In the genomic region with DNA sequence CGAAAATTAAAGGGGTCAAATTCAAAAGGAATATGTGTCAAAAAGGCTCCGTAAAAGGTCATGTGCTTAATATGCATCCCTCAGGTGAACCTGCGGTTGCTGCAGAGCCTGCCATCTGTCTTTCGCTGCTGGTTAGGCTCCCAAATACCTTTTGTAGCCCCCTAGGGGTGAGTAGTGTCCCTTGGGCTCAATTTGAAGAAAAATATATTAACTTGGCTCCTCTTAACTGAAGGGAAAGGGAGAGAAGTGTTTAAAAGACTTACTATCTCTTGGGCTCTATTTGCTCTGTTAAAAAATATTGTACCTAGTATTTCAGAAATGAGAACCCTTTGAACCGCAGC, we compare ENCODE assay signal across 12 cellular contexts.
DNase-seq lines count a peak whose midpoint lies in the region; ATAC-seq and TF ChIP-seq lines count a peak whose summit lies in the region.
"Had no signal": no experiment of that assay in that cellular context is flagged by ENCODE, and none has a peak within 500 bp of the region (broad histone marks: within the 10 kb centered on the region; RNA-seq: fewer than 3 reads in every experiment).

No MANE protein-coding gene starts in this region.

- H3K9me2 ChIP-seq in Loucy (replicated peaks; ENCODE audit: low read depth, low read length), result no peaks in the 10 kb centered on the region

- H3K36me3 Mint-ChIP-seq in WTC11, result no peaks in the 10 kb centered on the region

- no peak overlapping the region for H2AFZ ChIP-seq in Loucy (ENCODE audit: low read length)

- H4K20me1 ChIP-seq in Loucy (ENCODE audit: insufficient read depth, low read length, poor library complexity, severe bottlenecking), result no peaks in the 10 kb centered on the region

- no peaks in the 10 kb centered on the region for H3K9me3 ChIP-seq in Loucy (ENCODE audit: insufficient read depth, low read depth, low read length)
- H3K9me3 ChIP-seq in spleen, result no peaks in the 10 kb centered on the region
- H3K9me3 ChIP-seq: upper lobe of left lung had no signal

- intact Hi-C loops in spleen (cut with DNase I; ENCODE audit: low total_unique reads), result no loop called here

- H3K79me2 ChIP-seq in Loucy (ENCODE audit: insufficient read depth, low read length), result no peaks in the 10 kb centered on the region

- no peak overlapping the region for H3K4me2 ChIP-seq in Loucy (ENCODE audit: low read depth, low read length, poor library complexity, severe bottlenecking)

- H3K4me3 Mint-ChIP-seq in WTC11, result no peak overlapping the region
- H3K4me3 Mint-ChIP-seq: T-helper 2 cell treated with Interferon-gamma antibody and Interleukin-4, amounts not matched to agents 5 μg/mL and 100 μg/mL, for 36 hours had no signal

- H3K9ac ChIP-seq in Loucy (ENCODE audit: low read depth, low read length, poor library complexity, severe bottlenecking), result no peak overlapping the region

- no peaks in the 10 kb centered on the region for H3F3A ChIP-seq in Loucy (ENCODE audit: low read depth)

- POLR2A ChIA-PET in WTC11 (lab: Charles Lee), result no interaction called here

- no peak overlapping the region for H3K27ac Mint-ChIP-seq in WTC11
- H3K27ac Mint-ChIP-seq: T-helper 2 cell treated with Interferon-gamma antibody and Interleukin-4, amounts not matched to agents 5 μg/mL and 100 μg/mL, for 36 hours had no signal

- 61 to 84% (median 62%) methylated on average over 5 of the region's 5 CpGs for WGBS in spleen, 5 donors

- no peaks in the 10 kb centered on the region for H3K36me3 ChIP-seq in Loucy (ENCODE audit: insufficient read depth, low read length)
- no peaks in the 10 kb centered on the region for H3K36me3 ChIP-seq in spleen
- H3K36me3 ChIP-seq: upper lobe of left lung had no signal

- CTCF ChIA-PET in WTC11 (lab: Charles Lee), result interaction anchor here (1.5 kb wide), 1 partner anchor 42 kb away, joined by 8 read pairs; no protein-coding TSS in a partner anchor

- ATAC-seq in WTC11 (peak; percentile 95), GM18511 (IDR thresholded peaks at IDR 0.05; ENCODE audit: unreplicated experiment) (no peak)

- peaks cover 12% of the 10 kb centered on the region for H3K4me1 Mint-ChIP-seq in WTC11

- no peak overlapping the region for H3K27ac ChIP-seq in spleen
- H3K27ac ChIP-seq: upper lobe of left lung had no signal

- no peaks in the 10 kb centered on the region for H3K4me1 ChIP-seq in Loucy (ENCODE audit: insufficient read depth, low read length, poor library complexity, severe bottlenecking)
- no peaks in the 10 kb centered on the region for H3K4me1 ChIP-seq in spleen
- H3K4me1 ChIP-seq: upper lobe of left lung had no signal

- peak; percentile 23 for DNase-seq in ELF-1 (ENCODE audit: low read depth, low spot score)
- DNase-seq in WTC11 (ENCODE audit: low spot score), result peak; percentile 42
- peak; percentile 9 for DNase-seq in kidney tubule cell (ENCODE audit: low spot score)
- no peak for DNase-seq in UCSD-AML1 (lab: John Stamatoyannopoulos, UW; ENCODE audit: unreplicated experiment)
- DNase-seq in DMS153 (lab: John Stamatoyannopoulos, UW), result no peak
- DNase-seq in spleen, result no peak
- DNase-seq: NCI-H2081, posterior cingulate gyrus, upper lobe of left lung had no signal

- no peaks in the 10 kb centered on the region for H3K9me3 Mint-ChIP-seq in WTC11
- H3K9me3 Mint-ChIP-seq: T-helper 2 cell treated with Interferon-gamma antibody and Interleukin-4, amounts not matched to agents 5 μg/mL and 100 μg/mL, for 36 hours had no signal

- peak; percentile 51 for TF ChIP-seq CTCF in Loucy (conservative IDR thresholded peaks at IDR 0.05; ENCODE audit: low read length)
- TF ChIP-seq CTCF in WTC11 (IDR thresholded peaks at IDR 0.05), result 0 out of 2 replicates have a peak, but pooled peaks have one; percentile 31
- no peak for TF ChIP-seq CTCF in spleen (IDR thresholded peaks at IDR 0.05 in 8 of 11, conservative IDR thresholded peaks at IDR 0.05 in 3 of 11)

- no peaks in the 10 kb centered on the region for H3K27me3 ChIP-seq in Loucy (ENCODE audit: insufficient read depth, low read length, poor library complexity, severe bottlenecking)
- no peaks in the 10 kb centered on the region for H3K27me3 ChIP-seq in spleen (replicated peaks in 1 of 7)
- H3K27me3 ChIP-seq: upper lobe of left lung had no signal

- no peaks in the 10 kb centered on the region for H3K27me3 Mint-ChIP-seq in WTC11 (ENCODE audit: low read depth)

- no peak for TF ChIP-seq POLR2A in spleen (IDR thresholded peaks at IDR 0.05)

- H3K4me3 ChIP-seq in Loucy (ENCODE audit: low read length, poor library complexity, severe bottlenecking) (no peak overlapping the region), spleen (no peak overlapping the region)
- H3K4me3 ChIP-seq: upper lobe of left lung had no signal

TF ChIP-seq in WTC11, 78 proteins besides CTCF, POLR2A, EP300 and RAD21 (continues in another document):
- TF ChIP-seq, protein P1, sequence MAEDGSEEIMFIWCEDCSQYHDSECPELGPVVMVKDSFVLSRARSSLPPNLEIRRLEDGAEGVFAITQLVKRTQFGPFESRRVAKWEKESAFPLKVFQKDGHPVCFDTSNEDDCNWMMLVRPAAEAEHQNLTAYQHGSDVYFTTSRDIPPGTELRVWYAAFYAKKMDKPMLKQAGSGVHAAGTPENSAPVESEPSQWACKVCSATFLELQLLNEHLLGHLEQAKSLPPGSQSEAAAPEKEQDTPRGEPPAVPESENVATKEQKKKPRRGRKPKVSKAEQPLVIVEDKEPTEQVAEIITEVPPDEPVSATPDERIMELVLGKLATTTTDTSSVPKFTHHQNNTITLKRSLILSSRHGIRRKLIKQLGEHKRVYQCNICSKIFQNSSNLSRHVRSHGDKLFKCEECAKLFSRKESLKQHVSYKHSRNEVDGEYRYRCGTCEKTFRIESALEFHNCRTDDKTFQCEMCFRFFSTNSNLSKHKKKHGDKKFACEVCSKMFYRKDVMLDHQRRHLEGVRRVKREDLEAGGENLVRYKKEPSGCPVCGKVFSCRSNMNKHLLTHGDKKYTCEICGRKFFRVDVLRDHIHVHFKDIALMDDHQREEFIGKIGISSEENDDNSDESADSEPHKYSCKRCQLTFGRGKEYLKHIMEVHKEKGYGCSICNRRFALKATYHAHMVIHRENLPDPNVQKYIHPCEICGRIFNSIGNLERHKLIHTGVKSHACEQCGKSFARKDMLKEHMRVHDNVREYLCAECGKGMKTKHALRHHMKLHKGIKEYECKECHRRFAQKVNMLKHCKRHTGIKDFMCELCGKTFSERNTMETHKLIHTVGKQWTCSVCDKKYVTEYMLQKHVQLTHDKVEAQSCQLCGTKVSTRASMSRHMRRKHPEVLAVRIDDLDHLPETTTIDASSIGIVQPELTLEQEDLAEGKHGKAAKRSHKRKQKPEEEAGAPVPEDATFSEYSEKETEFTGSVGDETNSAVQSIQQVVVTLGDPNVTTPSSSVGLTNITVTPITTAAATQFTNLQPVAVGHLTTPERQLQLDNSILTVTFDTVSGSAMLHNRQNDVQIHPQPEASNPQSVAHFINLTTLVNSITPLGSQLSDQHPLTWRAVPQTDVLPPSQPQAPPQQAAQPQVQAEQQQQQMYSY (CRISPR knock-in tag; IDR thresholded peaks at IDR 0.05), result no peak
- no peak for TF ChIP-seq TEAD4 (CRISPR knock-in tag; IDR thresholded peaks at IDR 0.05)
- no peak for TF ChIP-seq ATF6 (CRISPR knock-in tag; IDR thresholded peaks at IDR 0.05)
- no peak for TF ChIP-seq E2F4 (CRISPR knock-in tag; IDR thresholded peaks at IDR 0.05; ENCODE audit: borderline replicate concordance, low read depth)
- TF ChIP-seq ESRRA (CRISPR knock-in tag; IDR thresholded peaks at IDR 0.05; ENCODE audit: borderline replicate concordance), result no peak
- no peak for TF ChIP-seq HMGA2 (CRISPR knock-in tag; IDR thresholded peaks at IDR 0.05)
- TF ChIP-seq CREB1 (CRISPR knock-in tag; IDR thresholded peaks at IDR 0.05), result no peak
- no peak for TF ChIP-seq ZNF281 (CRISPR knock-in tag; IDR thresholded peaks at IDR 0.05)

Comparison
In these comparisons a context has a peak if more than half of its experiments do, and no peak if none do; other contexts are left out.
1. DNase-seq: peak in ELF-1 (single experiment), WTC11 (single experiment) and kidney tubule cell (single experiment); none in UCSD-AML1 (single experiment), DMS153 (single experiment) and spleen (single experiment).
2. CTCF ChIP-seq: peak in Loucy (single experiment) and WTC11 (single experiment); none in spleen (0 of 11).